ENCODE assay signal across 9 cellular contexts in the genomic region with DNA sequence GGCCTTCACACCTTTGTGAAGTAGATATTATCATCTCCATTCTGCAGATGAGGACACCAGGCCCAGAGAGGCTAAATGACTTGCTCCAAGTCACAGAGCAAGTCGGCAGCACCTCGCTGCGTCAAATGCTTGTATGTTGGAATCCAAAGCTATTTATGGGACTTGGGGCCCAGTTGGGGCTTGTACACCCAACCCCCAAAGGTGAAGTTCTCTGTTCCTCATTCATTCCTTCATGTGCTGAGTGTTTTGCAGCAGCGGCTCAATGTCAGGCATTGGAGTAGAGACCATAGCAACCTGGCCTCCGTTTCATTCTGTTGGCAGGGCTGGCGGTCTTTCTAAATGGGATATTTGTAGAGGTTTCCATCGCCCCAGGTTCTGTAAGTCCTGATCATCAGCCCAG.
DNase-seq lines count a peak whose midpoint lies in the region; ATAC-seq and TF ChIP-seq lines count a peak whose summit lies in the region.
"Had no signal": no experiment of that assay in that cellular context is flagged by ENCODE, and none has a peak within 500 bp of the region (broad histone marks: within the 10 kb centered on the region; RNA-seq: fewer than 3 reads in every experiment).

No MANE protein-coding gene starts in this region.

- H3K36me3 ChIP-seq in OCI-LY3 (replicated peaks; ENCODE audit: low read depth, low read length) (no peaks in the 10 kb centered on the region), osteoblast (ENCODE audit: insufficient read depth, low read length) (no peaks in the 10 kb centered on the region)

- H3K9ac ChIP-seq in OCI-LY3 (ENCODE audit: low read length): peak overlapping the region; percentile 67

- CTCF ChIA-PET in activated CD4-positive, alpha-beta T cell treated with anti-CD3 and anti-CD28 coated beads, Interleukin-2, amount 10 ng/mL, durations not matched to agents 7 days and 5 days (lab: Charles Lee): interaction anchor here (0.7 to 5.0 kb wide), 13 partner anchors 9 to 159 kb away, joined by 3 to 34 read pairs (median 3); no protein-coding TSS in a partner anchor

- no peaks in the 10 kb centered on the region; the same call in 1 of the 2 replicates for H3K27me3 ChIP-seq in OCI-LY3 (ENCODE audit: low read depth, low read length)
- peaks cover 34% of the 10 kb centered on the region for H3K27me3 ChIP-seq in osteoblast (ENCODE audit: insufficient read depth, low read length)

- POLR2A ChIA-PET in activated CD4-positive, alpha-beta T cell treated with anti-CD3 and anti-CD28 coated beads, Interleukin-2, amount 10 ng/mL, durations not matched to agents 7 days and 5 days (lab: Charles Lee): interaction anchor here (0.6 to 1.4 kb wide), 2 partner anchors 13 to 49 kb away, joined by 3 to 5 read pairs; no protein-coding TSS in a partner anchor

- H3K36me3 Mint-ChIP-seq in activated CD4-positive, alpha-beta T cell treated with anti-CD3 and anti-CD28 coated beads, Interleukin-2, amount 10 ng/mL, durations not matched to agents 7 days and 5 days (ENCODE audit: low read depth): no peaks in the 10 kb centered on the region

- H3K9me3 ChIP-seq in OCI-LY3 (ENCODE audit: insufficient read depth, low read length) (no peaks in the 10 kb centered on the region), osteoblast (ENCODE audit: low read depth, low read length) (no peaks in the 10 kb centered on the region)

- H3K4me1 ChIP-seq in OCI-LY3 (ENCODE audit: low read length): peaks cover 51% of the 10 kb centered on the region
- H3K4me1 ChIP-seq in osteoblast (ENCODE audit: insufficient read depth, low read length): peaks cover 11% of the 10 kb centered on the region

- no peak for DNase-seq in activated CD4-positive, alpha-beta T cell treated with anti-CD3 and anti-CD28 coated beads, Interleukin-2, amount 10 ng/mL, durations not matched to agents 7 days and 5 days
- no peak for DNase-seq in activated CD4-positive, alpha-beta T cell treated with anti-CD3 and anti-CD28 coated beads for 4 hours
- peak; percentile 34 for DNase-seq in osteoblast (ENCODE audit: insufficient read length, low spot score, missing footprints)
- DNase-seq in Right ventricle myocardium inferior (ENCODE audit: missing footprints): no peak
- DNase-seq: NCI-H1417 treated with DMSO at 0.1 percent for 48 hours had no signal

- H3K79me2 ChIP-seq in OCI-LY3 (ENCODE audit: low read length) (no peaks in the 10 kb centered on the region), osteoblast (ENCODE audit: insufficient read depth, low read length) (no peaks in the 10 kb centered on the region)

- no peaks in the 10 kb centered on the region for H4K20me1 ChIP-seq in OCI-LY3 (ENCODE audit: insufficient read depth, low read length)
- H4K20me1 ChIP-seq in osteoblast (ENCODE audit: insufficient read depth, low read length): no peaks in the 10 kb centered on the region

- H3K4me1 Mint-ChIP-seq in activated CD4-positive, alpha-beta T cell treated with anti-CD3 and anti-CD28 coated beads, Interleukin-2, amount 10 ng/mL, durations not matched to agents 7 days and 5 days: peaks cover 59% of the 10 kb centered on the region

- H3K4me3 ChIP-seq in OCI-LY3 (ENCODE audit: low read length): peak overlapping the region; percentile 72
- no peak overlapping the region for H3K4me3 ChIP-seq in osteoblast (ENCODE audit: insufficient read depth, low read length)

- H3K4me2 ChIP-seq in OCI-LY3 (ENCODE audit: low read length) (peak overlapping the region; percentile 100), osteoblast (ENCODE audit: insufficient read depth, low read length) (no peak overlapping the region)

- peak; percentile 7 for ATAC-seq in HG02884 (IDR thresholded peaks at IDR 0.05; ENCODE audit: unreplicated experiment)
- no peak for ATAC-seq in GM21619 (IDR thresholded peaks at IDR 0.05; ENCODE audit: unreplicated experiment)
- no peak for ATAC-seq in Right ventricle myocardium inferior
- ATAC-seq in GM19467 (IDR thresholded peaks at IDR 0.05; ENCODE audit: unreplicated experiment): no peak

- H2AFZ ChIP-seq in OCI-LY3 (ENCODE audit: low read depth, low read length) (peak overlapping the region; percentile 87; the same call in 1 of the 2 replicates), osteoblast (ENCODE audit: low read length) (no peak overlapping the region)

- peak overlapping the region; percentile 57 for H3K4me3 Mint-ChIP-seq in activated CD4-positive, alpha-beta T cell treated with anti-CD3 and anti-CD28 coated beads, Interleukin-2, amount 10 ng/mL, durations not matched to agents 7 days and 5 days

- H3K27me3 Mint-ChIP-seq in activated CD4-positive, alpha-beta T cell treated with anti-CD3 and anti-CD28 coated beads, Interleukin-2, amount 10 ng/mL, durations not matched to agents 7 days and 5 days: peaks cover 43% of the 10 kb centered on the region

- H3K27ac Mint-ChIP-seq in activated CD4-positive, alpha-beta T cell treated with anti-CD3 and anti-CD28 coated beads, Interleukin-2, amount 10 ng/mL, durations not matched to agents 7 days and 5 days: no peak overlapping the region

- H3K9me3 Mint-ChIP-seq in activated CD4-positive, alpha-beta T cell treated with anti-CD3 and anti-CD28 coated beads, Interleukin-2, amount 10 ng/mL, durations not matched to agents 7 days and 5 days: peaks cover 5% of the 10 kb centered on the region

- intact Hi-C loops in Right ventricle myocardium inferior (cut with DNase I): loop anchor here (5.0 kb wide), 1 partner anchor 39 kb away; no protein-coding TSS in a partner anchor

- H3K27ac ChIP-seq in OCI-LY3 (ENCODE audit: low read length): peak overlapping the region; percentile 95
- H3K27ac ChIP-seq in osteoblast (ENCODE audit: low read depth, low read length): no peak overlapping the region

- TF ChIP-seq CTCF in OCI-LY3 (IDR thresholded peaks at IDR 0.05; ENCODE audit: low read depth, low read length) (peak; percentile 8; the same call in 1 of the 2 replicates), osteoblast (IDR thresholded peaks at IDR 0.05; ENCODE audit: extremely low read depth, low read depth, low read length) (no peak)
